In the genomic region with DNA sequence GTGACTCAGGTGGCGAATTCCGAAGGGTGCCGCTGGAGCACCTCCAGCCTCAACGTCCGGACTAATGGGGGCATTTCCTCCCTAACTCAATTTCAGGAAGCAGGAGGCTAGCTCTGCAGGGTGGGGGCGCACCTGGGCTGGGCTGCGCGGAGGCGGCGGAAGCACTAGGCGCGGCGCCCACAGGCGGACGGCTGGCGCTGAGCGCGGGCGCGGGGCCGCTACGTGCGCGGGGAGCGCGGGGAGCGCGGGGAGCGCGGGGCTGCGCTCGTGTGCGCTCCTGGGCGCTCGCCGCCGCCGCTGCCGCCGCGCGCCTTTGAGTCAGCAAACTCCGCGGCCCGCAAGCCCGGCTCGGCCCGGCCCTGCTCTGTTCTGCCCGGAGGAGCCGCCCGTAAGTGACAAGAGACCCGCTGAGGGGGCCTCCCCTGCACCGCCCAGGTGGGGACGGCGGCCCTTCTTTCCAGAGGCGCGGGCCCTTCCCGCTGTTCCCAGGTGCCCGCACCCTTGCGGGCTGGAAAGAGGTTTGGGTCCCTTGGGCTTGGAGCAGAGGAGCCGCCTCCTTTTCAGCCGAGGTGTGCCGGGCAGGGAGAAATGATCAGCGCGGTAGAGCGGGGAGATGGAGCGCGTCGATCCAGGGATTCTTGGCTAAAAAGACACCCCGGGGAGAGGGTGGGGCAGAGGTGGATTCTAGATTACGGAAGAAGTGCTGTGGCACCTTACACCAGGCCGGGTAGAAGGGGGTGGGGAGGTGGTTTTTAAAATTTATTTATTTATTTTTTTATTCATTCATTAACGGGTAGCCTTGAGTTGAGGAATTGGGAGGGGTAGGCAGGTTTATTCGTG, we compare ENCODE assay signal across 9 cellular contexts. TPM values are rescaled to one million over a fixed set of nuclear protein-coding genes. Genes with fewer than 3 reads are reported as not detected.
DNase-seq lines count a peak whose midpoint lies in the region; ATAC-seq, FAIRE-seq and TF ChIP-seq lines count a peak whose summit lies in the region.
"Had no signal": no experiment of that assay in that cellular context is flagged by ENCODE, and none has a peak within 500 bp of the region (broad histone marks: within the 10 kb centered on the region; RNA-seq: fewer than 3 reads in every experiment).

A gene with protein sequence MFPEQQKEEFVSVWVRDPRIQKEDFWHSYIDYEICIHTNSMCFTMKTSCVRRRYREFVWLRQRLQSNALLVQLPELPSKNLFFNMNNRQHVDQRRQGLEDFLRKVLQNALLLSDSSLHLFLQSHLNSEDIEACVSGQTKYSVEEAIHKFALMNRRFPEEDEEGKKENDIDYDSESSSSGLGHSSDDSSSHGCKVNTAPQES (plus strand): TSS at position 164 of the 840 bp plus-strand sequence. CDS start 54,581 bp downstream, outside the sequence.

- H3K4me1 ChIP-seq in Peyer's patch (peaks cover 0 to 13% (median 0%) of the 10 kb centered on the region in 4 donors), upper lobe of right lung (peaks cover 7% of the 10 kb centered on the region)

- ATAC-seq in GM21390 (IDR thresholded peaks at IDR 0.05; ENCODE audit: unreplicated experiment), result peak; percentile 77
- ATAC-seq in upper lobe of right lung, result peak; percentile 92

- TF ChIP-seq CTCF in D721Med (IDR thresholded peaks at IDR 0.05; ENCODE audit: insufficient read depth, missing control alignments) (peak; percentile 34), Peyer's patch (IDR thresholded peaks at IDR 0.05) (peak in 4 of 6 experiments; percentile 33 to 48 (median 40)), upper lobe of right lung (IDR thresholded peaks at IDR 0.05) (no peak)

- DNase-seq in D721Med (ENCODE audit: insufficient read length, low spot score) (peak; percentile 24), HuH-7 (ENCODE audit: low spot score) (peak; percentile 75), Peyer's patch (peak; percentile 75 to 91 (median 81)), activated gamma-delta T cell (lab: John Stamatoyannopoulos, UW) (peak; percentile 61), cardiac septum (ENCODE audit: low spot score) (peak; percentile 88), posterior vena cava (ENCODE audit: low spot score) (peak; percentile 85), upper lobe of right lung (peak; percentile 81)

- no peaks in the 10 kb centered on the region for H3K9me3 ChIP-seq in Peyer's patch
- no peaks in the 10 kb centered on the region for H3K9me3 ChIP-seq in upper lobe of right lung

- H3K4me3 ChIP-seq in Peyer's patch (peak within 1 kb of the TSS; percentile 60 to 91 (median 71)), upper lobe of right lung (peak within 1 kb of the TSS; percentile 68)

- no peak for FAIRE-seq in D721Med (lab: Jason Lieb, UNC)
- FAIRE-seq: colon had no signal

- H3K27me3 ChIP-seq in Peyer's patch, result no peaks in the 10 kb centered on the region
- no peaks in the 10 kb centered on the region for H3K27me3 ChIP-seq in upper lobe of right lung

- intact Hi-C loops in cardiac septum (cut with DNase I) (no loop called here), posterior vena cava (cut with DNase I) (no loop called here), upper lobe of right lung (cut with DNase I) (no loop called here)

- H3K36me3 ChIP-seq in Peyer's patch (no peaks in the 10 kb centered on the region), upper lobe of right lung (no peaks in the 10 kb centered on the region)

- peak in 1 of 2 donors; percentile 12 for TF ChIP-seq POLR2A in Peyer's patch (IDR thresholded peaks at IDR 0.05)

- H3K27ac ChIP-seq in Peyer's patch, result peak within 1 kb of the TSS; percentile 41 to 83 (median 62)
- peak within 1 kb of the TSS; percentile 63 for H3K27ac ChIP-seq in upper lobe of right lung

RNA-seq across cellular contexts. Expression of the gene that starts here (rescaled TPM):
- 10 to 100 TPM in 1 of 4 donors, 1 to 10 TPM in 3; 1.8 to 14.9 (median 2.9) TPM for total RNA-seq in Peyer's patch
- 1.3 TPM for total RNA-seq in cardiac septum
- 1 to 10 TPM; 4.0 to 6.5 TPM for total RNA-seq in posterior vena cava
- 73.8 TPM for total RNA-seq in upper lobe of right lung

Comparison
In these comparisons a context has a peak if more than half of its experiments do, and no peak if none do; other contexts are left out.
1. Peak in every context shown above with its lines: DNase-seq, ATAC-seq, H3K4me3 ChIP-seq and H3K27ac ChIP-seq.
2. DNase-seq: peak in every context shown above with its lines; median percentile 88 in cardiac septum; 85 in posterior vena cava; 81 in Peyer's patch; 81 in upper lobe of right lung; 75 in HuH-7; 61 in activated gamma-delta T cell; 24 in D721Med.